ENCODE assay signal across 1 cellular context in genomic region chr11:64741393-64742086, GRCh38.
TF ChIP-seq lines count a peak whose summit lies in the region.

No MANE protein-coding gene starts in this region.

TF ChIP-seq in HepG2, 621 proteins besides CTCF, POLR2A, EP300 and RAD21:
- no peak for TF ChIP-seq ZXDC (CRISPR knock-in tag; IDR thresholded peaks at IDR 0.05)
- no peak for TF ChIP-seq ZNF17 (CRISPR knock-in tag; IDR thresholded peaks at IDR 0.05)
- no peak for TF ChIP-seq NCOR1 (IDR thresholded peaks at IDR 0.05; ENCODE audit: borderline replicate concordance, low read length)
- no peak for TF ChIP-seq ZNF547 (CRISPR knock-in tag; IDR thresholded peaks at IDR 0.05)
- TF ChIP-seq ZNF136 (CRISPR knock-in tag; IDR thresholded peaks at IDR 0.05; ENCODE audit: low read depth): no peak
- no peak for TF ChIP-seq REST (IDR thresholded peaks at IDR 0.05; ENCODE audit: borderline replicate concordance in 1 of 2, low read depth in 1 of 2, low read length in 2 of 2)
- TF ChIP-seq TMF1 (CRISPR knock-in tag; IDR thresholded peaks at IDR 0.05; ENCODE audit: low read depth): no peak
- no peak for TF ChIP-seq ZUFSP (CRISPR knock-in tag; IDR thresholded peaks at IDR 0.05; ENCODE audit: borderline replicate concordance)
- no peak for TF ChIP-seq TBX2 (CRISPR knock-in tag; IDR thresholded peaks at IDR 0.05; ENCODE audit: borderline replicate concordance)
- TF ChIP-seq TBP (CRISPR knock-in tag; IDR thresholded peaks at IDR 0.05): no peak
- no peak for TF ChIP-seq ZNF33A (CRISPR knock-in tag; IDR thresholded peaks at IDR 0.05; ENCODE audit: borderline replicate concordance)
- TF ChIP-seq ZNF10 (CRISPR knock-in tag; IDR thresholded peaks at IDR 0.05; ENCODE audit: borderline replicate concordance, low read depth): no peak
- TF ChIP-seq ZNF441 (CRISPR knock-in tag; IDR thresholded peaks at IDR 0.05; ENCODE audit: borderline replicate concordance): no peak
- no peak for TF ChIP-seq ONECUT2 (CRISPR knock-in tag; IDR thresholded peaks at IDR 0.05)
- TF ChIP-seq POLR2AphosphoS5 (IDR thresholded peaks at IDR 0.05; ENCODE audit: low read depth, low read length): no peak
- TF ChIP-seq ZNF317 (CRISPR knock-in tag; IDR thresholded peaks at IDR 0.05): no peak
- TF ChIP-seq ZNF432 (CRISPR knock-in tag; IDR thresholded peaks at IDR 0.05; ENCODE audit: borderline replicate concordance): no peak
- TF ChIP-seq ZSCAN29 (CRISPR knock-in tag; conservative IDR thresholded peaks at IDR 0.05): no peak
- TF ChIP-seq NFYC (CRISPR knock-in tag; IDR thresholded peaks at IDR 0.05): no peak
- no peak for TF ChIP-seq PBX3 (CRISPR knock-in tag; IDR thresholded peaks at IDR 0.05; ENCODE audit: borderline replicate concordance)
